Comparison of ENCODE assay signal across 8 cellular contexts in the genomic region with DNA sequence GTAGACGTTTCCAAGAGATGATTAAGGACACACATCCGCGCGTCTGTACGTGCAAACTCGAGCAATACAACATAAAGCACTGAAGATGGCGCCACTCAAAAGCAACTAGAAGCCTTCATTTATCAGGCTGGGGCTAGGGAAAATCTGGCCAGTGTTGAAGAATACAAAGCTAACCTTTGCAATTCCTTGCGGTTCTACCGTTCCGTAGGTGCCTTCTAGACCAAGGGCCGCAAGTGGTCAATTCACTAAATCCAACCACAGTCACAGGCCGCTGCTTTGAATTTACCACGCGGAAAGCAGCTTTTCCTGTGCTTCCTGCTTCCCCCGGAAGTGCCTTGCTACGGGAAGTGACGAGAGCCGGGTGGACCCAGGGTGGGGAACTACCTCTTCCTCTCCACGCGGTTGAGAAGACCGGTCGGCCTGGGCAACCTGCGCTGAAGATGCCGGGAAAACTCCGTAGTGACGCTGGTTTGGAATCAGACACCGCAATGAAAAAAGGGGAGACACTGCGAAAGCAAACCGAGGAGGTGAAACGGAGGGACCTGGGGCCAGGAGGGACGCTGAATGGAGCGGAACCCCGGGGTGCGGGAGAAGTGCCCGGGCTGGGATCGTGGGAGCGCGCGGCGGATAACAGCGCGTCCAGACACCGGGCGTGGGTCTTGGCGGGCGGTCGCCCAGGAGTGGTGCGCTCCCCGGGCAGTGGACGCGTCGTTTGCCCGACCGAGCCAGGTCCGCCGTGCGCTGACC. TPM values are rescaled to one million over a fixed set of nuclear protein-coding genes. Genes with fewer than 3 reads are reported as not detected.
DNase-seq lines count a peak whose midpoint lies in the region; ATAC-seq and TF ChIP-seq lines count a peak whose summit lies in the region.

A gene (plus strand): TSS at position 385 of the 747 bp plus-strand sequence. CDS start 56 bp downstream, at position 441.

- H3K27ac Mint-ChIP-seq in IgD-negative memory B cell = peak within 1 kb of the TSS; percentile 99 to 100 (median 100)

- peak within 1 kb of the TSS; percentile 83 to 89 for H3K9ac ChIP-seq in mucosa of rectum (ENCODE audit: low read depth in 1 of 2, low read length in 2 of 2)

- H3K4me3 ChIP-seq in epithelial cell of proximal tubule (ENCODE audit: low read depth, low read length) (peak within 1 kb of the TSS; percentile 68), mucosa of rectum (ENCODE audit: low read length in 2 of 2) (peak within 1 kb of the TSS; percentile 98)

- peak; percentile 92 for DNase-seq in DMS153 treated with DMSO at 0.1 percent for 48 hours (lab: John Stamatoyannopoulos, UW; ENCODE audit: unreplicated experiment)
- DNase-seq in OCI-M1 (lab: John Stamatoyannopoulos, UW) = peak; percentile 97
- peak; percentile 87 for DNase-seq in activated T-cell treated with anti-CD3 and anti-CD28 coated beads for 4 hours
- DNase-seq in epithelial cell of proximal tubule (ENCODE audit: low read depth) = peak; percentile 80
- peak; percentile 91 for DNase-seq in stimulated activated CD8-positive, alpha-beta memory T cell treated with anti-CD3 and anti-CD28 coated beads, Interleukin-4, amount 100 ng/mL, for 48 hours

- H3K27me3 ChIP-seq in mucosa of rectum (ENCODE audit: control insufficient read depth in 2 of 2, insufficient read depth in 2 of 2, low read length in 2 of 2) = no peaks in the 10 kb centered on the region

- peaks cover 0 to 7% of the 10 kb centered on the region in 2 donors for H3K4me1 ChIP-seq in mucosa of rectum (ENCODE audit: control insufficient read depth in 2 of 2, insufficient read depth in 2 of 2, low read length in 2 of 2)

- no peaks in the 10 kb centered on the region for H3K9me3 ChIP-seq in mucosa of rectum (ENCODE audit: control insufficient read depth in 2 of 2, low read length in 2 of 2)

- peak; percentile 66 for TF ChIP-seq CTCF in epithelial cell of proximal tubule (conservative IDR thresholded peaks at IDR 0.05; ENCODE audit: low read depth, low read length)

- peak within 1 kb of the TSS; percentile 90 to 95 for H3K27ac ChIP-seq in mucosa of rectum (ENCODE audit: low read depth in 2 of 2, low read length in 2 of 2)

- H3K36me3 Mint-ChIP-seq in IgD-negative memory B cell = peaks cover 5% of the 10 kb centered on the region

- no peaks in the 10 kb centered on the region for H3K9me3 Mint-ChIP-seq in IgD-negative memory B cell

- peaks cover 23 to 30% (median 26%) of the 10 kb centered on the region in 3 donors for H3K4me1 Mint-ChIP-seq in IgD-negative memory B cell

- ATAC-seq in GM21529 (IDR thresholded peaks at IDR 0.05; ENCODE audit: unreplicated experiment) = peak; percentile 84

- no peaks in the 10 kb centered on the region for H3K27me3 Mint-ChIP-seq in IgD-negative memory B cell

- peaks cover 7 to 13% of the 10 kb centered on the region in 2 donors for H3K36me3 ChIP-seq in mucosa of rectum (ENCODE audit: control insufficient read depth in 2 of 2, insufficient read depth in 2 of 2, low read length in 2 of 2)

- peak within 1 kb of the TSS; percentile 96 to 100 (median 100) for H3K4me3 Mint-ChIP-seq in IgD-negative memory B cell

RNA-seq across cellular contexts. Expression of the gene that starts here (rescaled TPM):
- polyA plus RNA-seq in IgD-negative memory B cell = 16.1 TPM
- 84.9 and 149 TPM in 2 replicates for total RNA-seq in epithelial cell of proximal tubule

Comparison
In these comparisons a context has a peak if more than half of its experiments do, and no peak if none do; other contexts are left out.
1. Peak in every context shown above with its lines: DNase-seq, ATAC-seq, H3K4me3 ChIP-seq and H3K27ac ChIP-seq.